ENCODE assay signal across 17 cellular contexts in the genomic region with DNA sequence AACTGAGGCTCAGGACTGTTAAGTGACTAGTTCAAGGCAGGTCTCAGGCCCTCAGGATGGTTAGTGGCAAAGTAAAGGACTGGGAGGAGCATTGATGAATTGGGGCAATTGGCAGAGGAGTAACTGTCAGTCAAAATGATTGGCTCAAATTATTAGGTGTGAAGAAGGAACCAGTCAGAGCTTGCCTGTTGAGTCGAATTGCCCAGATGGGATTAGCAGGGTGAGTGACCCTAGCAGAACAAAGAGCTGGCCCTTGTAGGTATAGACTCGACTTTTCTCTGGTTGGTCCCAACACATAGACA. TPM values are rescaled to one million over a fixed set of nuclear protein-coding genes. Genes with fewer than 3 reads are reported as not detected.
A peak's percentile ranks its signal among the peaks of the same experiment; 100 is the strongest.
DNase-seq lines count a peak whose midpoint lies in the region; ATAC-seq and TF ChIP-seq lines count a peak whose summit lies in the region.
"Had no signal": no experiment of that assay in that cellular context is flagged by ENCODE, and none has a peak within 500 bp of the region (broad histone marks: within the 10 kb centered on the region; RNA-seq: fewer than 3 reads in every experiment).

No MANE protein-coding gene starts in this region.

- CTCF ChIA-PET in CD4-positive, alpha-beta T cell (lab: Charles Lee), result interaction anchor here (1.0 kb wide), 1 partner anchor 9 kb away, joined by 3 read pairs; no protein-coding TSS in a partner anchor

- H3K4me1 Mint-ChIP-seq in CD4-positive, alpha-beta T cell (ENCODE audit: low read depth), result peaks cover 54% of the 10 kb centered on the region
- H3K4me1 Mint-ChIP-seq in brain, result peaks cover 21% of the 10 kb centered on the region
- peaks cover 48% of the 10 kb centered on the region for H3K4me1 Mint-ChIP-seq in stimulated activated naive CD8-positive, alpha-beta T cell treated with anti-CD3 and anti-CD28 coated beads, Interleukin-15, amount 100 ng/mL, for 72 hours

- H2AK5ac ChIP-seq in mesendoderm (ENCODE audit: low read length), result peak overlapping the region; percentile 100

- no peak overlapping the region for H2BK15ac ChIP-seq in mesendoderm (replicated peaks; ENCODE audit: low read depth)

- no peak for ATAC-seq in CD4-positive, alpha-beta T cell (ENCODE audit: poor library complexity)
- ATAC-seq in stimulated activated naive CD8-positive, alpha-beta T cell treated with anti-CD3 and anti-CD28 coated beads, Interleukin-15, amount 100 ng/mL, for 72 hours, result no peak
- no peak for ATAC-seq in HG03095 (IDR thresholded peaks at IDR 0.05; ENCODE audit: unreplicated experiment)
- ATAC-seq: activated T-cell treated with anti-CD3 and anti-CD28 coated beads, Interleukin-2, amount 50 U/mL, for 72 hours; lower lobe of right lung; right cardiac atrium had no signal

- peak overlapping the region; percentile 88 for H3K4me3 Mint-ChIP-seq in CD4-positive, alpha-beta T cell
- peak overlapping the region in 4 of 5 experiments; percentile 21 to 76 (median 48) for H3K4me3 Mint-ChIP-seq in brain
- no peak overlapping the region for H3K4me3 Mint-ChIP-seq in stimulated activated naive CD8-positive, alpha-beta T cell treated with anti-CD3 and anti-CD28 coated beads, Interleukin-15, amount 100 ng/mL, for 72 hours

- H3K36me3 ChIP-seq in mesendoderm (ENCODE audit: control insufficient read depth, insufficient read depth, low read length), result peaks cover 7% of the 10 kb centered on the region

- no peak overlapping the region for H3K4me3 ChIP-seq in mesendoderm (ENCODE audit: low read length)
- H3K4me3 ChIP-seq: lower lobe of right lung, suprapubic skin had no signal

- H3K27ac Mint-ChIP-seq in CD4-positive, alpha-beta T cell, result peak overlapping the region; percentile 92
- peak overlapping the region in 3 of 5 experiments; percentile 35 to 85 (median 75) for H3K27ac Mint-ChIP-seq in brain
- H3K27ac Mint-ChIP-seq in stimulated activated naive CD8-positive, alpha-beta T cell treated with anti-CD3 and anti-CD28 coated beads, Interleukin-15, amount 100 ng/mL, for 72 hours, result no peak overlapping the region

- peak overlapping the region; percentile 100 for H3K9ac ChIP-seq in mesendoderm (ENCODE audit: low read length)

- peaks cover 11% of the 10 kb centered on the region for H3K79me1 ChIP-seq in mesendoderm (ENCODE audit: low read length)

- H3K4me2 ChIP-seq in mesendoderm (ENCODE audit: low read length), result no peak overlapping the region

- peaks cover 23% of the 10 kb centered on the region for H3K36me3 Mint-ChIP-seq in CD4-positive, alpha-beta T cell (ENCODE audit: low read depth)
- H3K36me3 Mint-ChIP-seq in brain, result peaks cover 12% of the 10 kb centered on the region

- no peaks in the 10 kb centered on the region for H3K9me3 Mint-ChIP-seq in CD4-positive, alpha-beta T cell
- H3K9me3 Mint-ChIP-seq in brain, result no peaks in the 10 kb centered on the region
- H3K9me3 Mint-ChIP-seq in stimulated activated naive CD8-positive, alpha-beta T cell treated with anti-CD3 and anti-CD28 coated beads, Interleukin-15, amount 100 ng/mL, for 72 hours, result no peaks in the 10 kb centered on the region
- H3K9me3 Mint-ChIP-seq: activated T-cell treated with anti-CD3 and anti-CD28 coated beads, Interleukin-2, amount 50 U/mL, for 72 hours had no signal

- no peak overlapping the region for H2BK120ac ChIP-seq in mesendoderm (ENCODE audit: low read depth, low read length)

- WGBS in mesendoderm (ENCODE audit: extremely low coverage, insufficient coverage, low lambda C conversion rate), result no CpG with 5 or more reads among the region's 2 CpGs

- H3K27me3 ChIP-seq in CD4-positive, alpha-beta T cell (ENCODE audit: control insufficient read depth, insufficient read depth, low read length), result no peaks in the 10 kb centered on the region
- H3K27me3 ChIP-seq in mesendoderm (ENCODE audit: insufficient read depth, low read length, poor library complexity), result no peaks in the 10 kb centered on the region
- H3K27me3 ChIP-seq: suprapubic skin had no signal

- H4K5ac ChIP-seq in mesendoderm (ENCODE audit: low read length), result peak overlapping the region; percentile 12

- peak overlapping the region; percentile 80 for H3K23ac ChIP-seq in mesendoderm (ENCODE audit: low read length)

- H3K4me1 ChIP-seq in mesendoderm (ENCODE audit: control insufficient read depth, low read depth, low read length), result peaks cover 22% of the 10 kb centered on the region

- H3K9me3 ChIP-seq in CD4-positive, alpha-beta T cell (ENCODE audit: control insufficient read depth, low read length), result no peaks in the 10 kb centered on the region
- H3K9me3 ChIP-seq: lower lobe of right lung, suprapubic skin had no signal

- H3K79me2 ChIP-seq in mesendoderm (ENCODE audit: control insufficient read depth, insufficient read depth, low read length), result peaks cover 20% of the 10 kb centered on the region

- H3K27ac ChIP-seq in CD4-positive, alpha-beta T cell (ENCODE audit: low read depth, low read length), result no peak overlapping the region
- no peak overlapping the region for H3K27ac ChIP-seq in mesendoderm (ENCODE audit: low read depth, low read length)
- H3K27ac ChIP-seq: lower lobe of right lung, suprapubic skin had no signal

- no peak overlapping the region for H2BK5ac ChIP-seq in mesendoderm (ENCODE audit: low read length)

- POLR2A ChIA-PET in CD4-positive, alpha-beta T cell (lab: Charles Lee), result interaction anchor here (4.1 kb wide), 1 partner anchor 16 kb away, joined by 31 read pairs; no protein-coding TSS in a partner anchor

- intact Hi-C loops in CD4-positive, alpha-beta T cell (cut with DNase I, micrococcal nuclease), result loop anchor here in 1 of 2 experiments (1.0 to 10.0 kb wide), 6 partner anchors 13 to 1496 kb away; partner anchors contain the start of genes CLK4, LMAN2, PRELID1 and RAB24

- H4K8ac ChIP-seq in mesendoderm (ENCODE audit: low read depth, low read length), result no peak overlapping the region

- DNase-seq in CD4-positive, alpha-beta T cell, result no peak
- DNase-seq in NAMALWA (ENCODE audit: low spot score) (peak; percentile 18), mesendoderm (no peak), retina (no peak)
- DNase-seq in stimulated activated naive CD8-positive, alpha-beta T cell treated with anti-CD3 and anti-CD28 coated beads, Interleukin-15, amount 100 ng/mL, for 72 hours, result no peak
- no peak for DNase-seq in activated CD4-positive, alpha-beta T cell treated with anti-CD3 and anti-CD28 coated beads for 4 hours
- DNase-seq: ACHN; activated CD4-positive, alpha-beta T cell treated with anti-CD3 and anti-CD28 coated beads, Interleukin-2, amount 50 U/mL, for 48 hours; activated T-cell treated with anti-CD3 and anti-CD28 coated beads, Interleukin-2, amount 50 U/mL, for 72 hours; GOT3; NCI-H2029 treated with DMSO at 0.1 percent for 48 hours; NCI-H524 treated with DMSO at 0.1 percent for 48 hours had no signal

- H3K18ac ChIP-seq in mesendoderm (ENCODE audit: low read length), result no peak overlapping the region

- no peak for TF ChIP-seq CTCF in CD4-positive, alpha-beta T cell (IDR thresholded peaks at IDR 0.05)
- TF ChIP-seq CTCF in brain (conservative IDR thresholded peaks at IDR 0.05), result no peak

- peak overlapping the region; percentile 100 for H3K56ac ChIP-seq in mesendoderm (ENCODE audit: low read length)

- H3K4ac ChIP-seq in mesendoderm (ENCODE audit: low read depth, low read length), result no peak overlapping the region

- H3K27me3 Mint-ChIP-seq in CD4-positive, alpha-beta T cell, result no peaks in the 10 kb centered on the region
- H3K27me3 Mint-ChIP-seq in brain, result peaks cover 5% of the 10 kb centered on the region
- no peaks in the 10 kb centered on the region for H3K27me3 Mint-ChIP-seq in stimulated activated naive CD8-positive, alpha-beta T cell treated with anti-CD3 and anti-CD28 coated beads, Interleukin-15, amount 100 ng/mL, for 72 hours

RNA-seq across cellular contexts. Expression of gene NSD1, which starts 2.6 kb away (rescaled TPM):
- total RNA-seq in CD4-positive, alpha-beta T cell, result 10 to 100 TPM; 87.6 to 93.3 TPM
- polyA plus RNA-seq in brain (ENCODE audit: insufficient read depth, low read depth, low replicate concordance), result 21.1 TPM
- 38.2 TPM for polyA plus RNA-seq in mesendoderm (2013, experiment 1 of 2)
- polyA plus RNA-seq in mesendoderm (2013, experiment 2 of 2), result 38.5 TPM

RNA-seq across cellular contexts. Expression of gene FGFR4, which starts 44.3 kb away (rescaled TPM):
- 1 to 10 TPM; 2.8 to 3.1 TPM for total RNA-seq in CD4-positive, alpha-beta T cell
- polyA plus RNA-seq in brain (ENCODE audit: insufficient read depth, low read depth, low replicate concordance), result 0.36 TPM
- 28.8 TPM for polyA plus RNA-seq in mesendoderm (2013, experiment 1 of 2)
- 30.0 TPM for polyA plus RNA-seq in mesendoderm (2013, experiment 2 of 2)

Comparison
In these comparisons a context has a peak if more than half of its experiments do, and no peak if none do; other contexts are left out.
1. H3K27ac Mint-ChIP-seq: peak in CD4-positive, alpha-beta T cell (single experiment) and brain (3 of 5); none in stimulated activated naive CD8-positive, alpha-beta T cell treated with anti-CD3 and anti-CD28 coated beads, Interleukin-15, amount 100 ng/mL, for 72 hours (0 of 2).
2. H3K4me3 Mint-ChIP-seq: peak in CD4-positive, alpha-beta T cell (single experiment) and brain (4 of 5); none in stimulated activated naive CD8-positive, alpha-beta T cell treated with anti-CD3 and anti-CD28 coated beads, Interleukin-15, amount 100 ng/mL, for 72 hours (0 of 2).